Comparison of ENCODE assay signal across 6 cellular contexts in the genomic region with DNA sequence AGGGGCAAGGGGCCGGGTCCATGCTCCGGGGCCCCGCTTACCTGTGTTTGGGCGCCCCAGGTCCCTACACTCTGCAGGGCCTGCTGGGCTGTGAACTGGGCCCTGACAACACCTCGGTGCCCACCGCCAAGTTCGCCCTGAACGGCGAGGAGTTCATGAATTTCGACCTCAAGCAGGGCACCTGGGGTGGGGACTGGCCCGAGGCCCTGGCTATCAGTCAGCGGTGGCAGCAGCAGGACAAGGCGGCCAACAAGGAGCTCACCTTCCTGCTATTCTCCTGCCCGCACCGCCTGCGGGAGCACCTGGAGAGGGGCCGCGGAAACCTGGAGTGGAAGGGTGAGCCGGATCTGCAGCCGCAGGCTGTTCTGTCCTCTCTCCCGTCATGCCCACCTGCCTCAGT. TPM values are rescaled to one million over a fixed set of nuclear protein-coding genes. Genes with fewer than 3 reads are reported as not detected.
DNase-seq lines count a peak whose midpoint lies in the region.

No MANE protein-coding gene starts in this region.

- H3K4me3 Mint-ChIP-seq in activated CD4-positive, alpha-beta memory T cell treated with anti-CD3 and anti-CD28 coated beads for 36 hours, result peak overlapping the region; percentile 79

- H3K27me3 Mint-ChIP-seq in activated CD4-positive, alpha-beta memory T cell treated with anti-CD3 and anti-CD28 coated beads for 36 hours, result no peaks in the 10 kb centered on the region

- H3K4me3 ChIP-seq in muscle layer of colon (ENCODE audit: low read depth in 1 of 2, low read length in 2 of 2), result no peak overlapping the region

- POLR2A ChIA-PET in activated CD4-positive, alpha-beta memory T cell treated with anti-CD3 and anti-CD28 coated beads for 36 hours (lab: Charles Lee), result interaction anchor here (0.6 to 0.8 kb wide), 3 partner anchors 21 to 66 kb away, joined by 3 to 4 read pairs (median 3); no protein-coding TSS in a partner anchor

- no peaks in the 10 kb centered on the region for H3K9me3 ChIP-seq in muscle layer of colon (ENCODE audit: low read length)

- no peaks in the 10 kb centered on the region for H3K36me3 Mint-ChIP-seq in activated CD4-positive, alpha-beta memory T cell treated with anti-CD3 and anti-CD28 coated beads for 36 hours

- CTCF ChIA-PET in activated CD4-positive, alpha-beta memory T cell treated with anti-CD3 and anti-CD28 coated beads for 36 hours (lab: Charles Lee), result interaction anchor here (0.6 to 4.0 kb wide), 5 partner anchors 20 to 178 kb away, joined by 3 to 25 read pairs (median 3); no protein-coding TSS in a partner anchor

- peak; percentile 49 for DNase-seq in ELF-1 (ENCODE audit: low read depth, low spot score)
- no peak for DNase-seq in activated CD4-positive, alpha-beta memory T cell treated with anti-CD3 and anti-CD28 coated beads for 36 hours
- DNase-seq in stimulated activated CD4-positive, alpha-beta T cell treated with anti-CD3 and anti-CD28 coated beads, Interleukin-15, amount 100 ng/mL, for 24 hours, result no peak
- no peak for DNase-seq in SW480 (ENCODE audit: low spot score)
- no peak for DNase-seq in NCI-H1092 treated with DMSO at 0.1 percent for 48 hours (lab: John Stamatoyannopoulos, UW)

- no peaks in the 10 kb centered on the region for H3K9me3 Mint-ChIP-seq in activated CD4-positive, alpha-beta memory T cell treated with anti-CD3 and anti-CD28 coated beads for 36 hours

- H3K4me1 ChIP-seq in muscle layer of colon (ENCODE audit: insufficient read depth, low read length), result peaks cover 20% of the 10 kb centered on the region

- no peak overlapping the region for H3K27ac Mint-ChIP-seq in activated CD4-positive, alpha-beta memory T cell treated with anti-CD3 and anti-CD28 coated beads for 36 hours

- H3K27me3 ChIP-seq in muscle layer of colon (ENCODE audit: control insufficient read depth in 1 of 2, insufficient read depth in 2 of 2, low read length in 2 of 2), result no peaks in the 10 kb centered on the region

- peak overlapping the region; percentile 73 for H3K27ac ChIP-seq in muscle layer of colon (ENCODE audit: low read depth, low read length)

- H3K4me1 Mint-ChIP-seq in activated CD4-positive, alpha-beta memory T cell treated with anti-CD3 and anti-CD28 coated beads for 36 hours (ENCODE audit: low read depth), result peaks cover 27% of the 10 kb centered on the region

- H3K9ac ChIP-seq in muscle layer of colon (ENCODE audit: low read length), result no peak overlapping the region

- peaks cover 13% of the 10 kb centered on the region for H3K36me3 ChIP-seq in muscle layer of colon (ENCODE audit: insufficient read depth, low read length)

- intact Hi-C loops in activated CD4-positive, alpha-beta memory T cell treated with anti-CD3 and anti-CD28 coated beads for 36 hours (cut with micrococcal nuclease), result no loop called here

RNA-seq across cellular contexts. Expression of a gene that starts 1.7 kb away (rescaled TPM):
- total RNA-seq in activated CD4-positive, alpha-beta memory T cell treated with anti-CD3 and anti-CD28 coated beads for 36 hours, result 10 to 100 TPM; 13.2 to 17.2 TPM

RNA-seq across cellular contexts. Expression of a gene that starts 13.7 kb away (rescaled TPM):
- total RNA-seq in activated CD4-positive, alpha-beta memory T cell treated with anti-CD3 and anti-CD28 coated beads for 36 hours, result 1 to 10 TPM; 6.3 to 6.5 TPM

RNA-seq across cellular contexts. Expression of a gene that starts 17.9 kb away (rescaled TPM):
- total RNA-seq in activated CD4-positive, alpha-beta memory T cell treated with anti-CD3 and anti-CD28 coated beads for 36 hours, result 1,000 to 10,000 TPM; 3,093 to 3,130 TPM

RNA-seq across cellular contexts. Expression of a gene that starts 26.7 kb away (rescaled TPM):
- total RNA-seq in activated CD4-positive, alpha-beta memory T cell treated with anti-CD3 and anti-CD28 coated beads for 36 hours, result 1,000 to 10,000 TPM; 4,276 to 4,379 TPM

RNA-seq across cellular contexts. Expression of a gene that starts 40.1 kb away (rescaled TPM):
- 10 to 100 TPM; 50.1 to 51.0 TPM for total RNA-seq in activated CD4-positive, alpha-beta memory T cell treated with anti-CD3 and anti-CD28 coated beads for 36 hours
